Comparison of ENCODE assay signal across 18 cellular contexts in the genomic region with DNA sequence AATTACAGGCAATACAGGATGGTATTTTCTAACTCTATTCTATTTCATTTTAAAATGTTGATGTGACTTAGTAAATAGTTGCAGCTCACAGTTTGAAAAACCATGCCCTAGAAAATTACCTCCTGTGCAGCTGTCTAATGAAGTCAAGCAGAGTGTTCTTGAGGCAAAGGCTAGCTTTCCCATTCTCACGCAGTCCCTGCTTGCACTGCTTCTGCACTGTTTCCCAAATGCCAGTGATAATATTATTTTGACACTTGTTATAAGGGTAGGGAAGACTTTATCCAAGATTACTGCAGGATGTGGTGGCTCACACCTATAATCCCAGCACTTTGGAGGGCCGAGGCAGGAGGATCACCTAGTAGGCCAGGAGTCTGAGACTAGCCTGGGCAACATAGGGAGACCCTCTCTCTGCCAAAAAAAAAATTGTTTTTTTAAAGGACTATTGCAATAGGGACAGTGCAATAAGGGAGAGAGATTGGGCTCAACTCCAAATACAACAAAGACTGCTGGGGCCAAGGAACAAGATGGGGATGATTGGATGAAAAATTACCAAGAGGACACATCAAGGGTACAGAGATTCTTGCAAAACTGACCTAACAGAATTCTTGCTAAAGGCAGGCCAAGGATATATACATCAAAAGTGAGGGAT.
DNase-seq lines count a peak whose midpoint lies in the region; ATAC-seq and TF ChIP-seq lines count a peak whose summit lies in the region.
"Had no signal": no experiment of that assay in that cellular context is flagged by ENCODE, and none has a peak within 500 bp of the region (broad histone marks: within the 10 kb centered on the region; RNA-seq: fewer than 3 reads in every experiment).

No MANE protein-coding gene starts in this region.

- H3K27me3 Mint-ChIP-seq in MCF 10A (ENCODE audit: insufficient read depth, unreplicated experiment) = no peaks in the 10 kb centered on the region
- H3K27me3 Mint-ChIP-seq in chondrocyte (ENCODE audit: low read depth) = no peaks in the 10 kb centered on the region

- H3K4me3 ChIP-seq in breast epithelium = no peak overlapping the region
- H3K4me3 ChIP-seq: BLaER1 treated with 17β-estradiol and CSF1 and Interleukin-3, amounts not matched to agents 10 nM and 100 nM; K562 had no signal

- no peaks in the 10 kb centered on the region for H3K4me1 ChIP-seq in breast epithelium

- CTCF ChIA-PET in MCF 10A (lab: Yijun Ruan, JAX) = interaction anchor here (0.7 kb wide), 1 partner anchor 107 kb away, joined by 3 read pairs; no protein-coding TSS in a partner anchor

- no peak for TF ChIP-seq RAD21 in Ishikawa (IDR thresholded peaks at IDR 0.05; ENCODE audit: low read depth)

- intact Hi-C loops in MCF 10A (cut with micrococcal nuclease) = loop anchor here (10.0 kb wide), 1 partner anchor 270 kb away; no protein-coding TSS in a partner anchor
- intact Hi-C loops in breast epithelium (cut with DNase I; ENCODE audit: low total_unique reads) = no loop called here
- intact Hi-C loops in sciatic nerve (cut with DNase I) = no loop called here

- no peaks in the 10 kb centered on the region for H3K36me3 Mint-ChIP-seq in MCF 10A (ENCODE audit: insufficient read depth, unreplicated experiment)
- H3K36me3 Mint-ChIP-seq in chondrocyte (ENCODE audit: low read depth) = no peaks in the 10 kb centered on the region
- H3K36me3 Mint-ChIP-seq: CD4-positive, alpha-beta memory T cell had no signal

- TF ChIP-seq CTCF in MCF 10A (IDR thresholded peaks at IDR 0.05; ENCODE audit: unreplicated experiment) (no peak), breast epithelium (IDR thresholded peaks at IDR 0.05) (no peak), chondrocyte (IDR thresholded peaks at IDR 0.05) (no peak)

- H3K4me3 Mint-ChIP-seq in MCF 10A (ENCODE audit: unreplicated experiment) = no peak overlapping the region
- H3K4me3 Mint-ChIP-seq in chondrocyte (ENCODE audit: unreplicated experiment) = no peak overlapping the region
- H3K4me3 Mint-ChIP-seq: CD4-positive, alpha-beta memory T cell had no signal

- H3K9me3 Mint-ChIP-seq in MCF 10A (ENCODE audit: unreplicated experiment) (no peaks in the 10 kb centered on the region), chondrocyte (ENCODE audit: low read depth) (no peaks in the 10 kb centered on the region)
- H3K9me3 Mint-ChIP-seq: CD4-positive, alpha-beta memory T cell had no signal

- DNase-seq in MCF 10A (ENCODE audit: unreplicated experiment) = peak; percentile 62
- no peak for DNase-seq in breast epithelium (ENCODE audit: low spot score in 2 of 2)
- DNase-seq in chondrocyte (ENCODE audit: low spot score) = no peak
- no peak for DNase-seq in sciatic nerve (ENCODE audit: low spot score)
- DNase-seq in erythroblast (lab: John Stamatoyannopoulos, UW) = no peak
- DNase-seq in stimulated activated CD4-positive, alpha-beta T cell treated with anti-CD3 and anti-CD28 coated beads, Interleukin-15, amount 100 ng/mL, for 24 hours = no peak
- DNase-seq in KG1 (lab: John Stamatoyannopoulos, UW) = no peak
- DNase-seq: 8988T; CD4-positive, alpha-beta memory T cell; NCI-H1092 treated with DMSO at 0.1 percent for 48 hours; NCI-H1436 treated with DMSO at 0.1 percent for 48 hours; NCI-H1930; NK-92 treated with Interleukin-12 subunit alpha and Interleukin-12 subunit beta, amount 100 ng/mL, for 24 hours had no signal

- POLR2A ChIA-PET in MCF 10A (lab: Yijun Ruan, JAX) = interaction anchor here (0.5 to 3.2 kb wide), 7 partner anchors 9 to 131 kb away, joined by 3 to 8 read pairs (median 4); no protein-coding TSS in a partner anchor

- no TSS peak for BruUV-seq in MCF 10A (replicated peaks; lab: Mats Ljungman, UMichigan)

- TF ChIP-seq POLR2A in breast epithelium (IDR thresholded peaks at IDR 0.05) (no peak), erythroblast (IDR thresholded peaks at IDR 0.05; ENCODE audit: low read length) (no peak)

- no peaks in the 10 kb centered on the region for H3K36me3 ChIP-seq in breast epithelium
- H3K36me3 ChIP-seq: BLaER1 treated with 17β-estradiol and CSF1 and Interleukin-3, amounts not matched to agents 10 nM and 100 nM had no signal

- no peaks in the 10 kb centered on the region for H3K27me3 ChIP-seq in breast epithelium
- H3K27me3 ChIP-seq: BLaER1 treated with 17β-estradiol and CSF1 and Interleukin-3, amounts not matched to agents 10 nM and 100 nM had no signal

- peaks cover 34% of the 10 kb centered on the region for H3K4me1 Mint-ChIP-seq in MCF 10A (ENCODE audit: insufficient read depth, unreplicated experiment)
- H3K4me1 Mint-ChIP-seq in chondrocyte (ENCODE audit: low read depth) = peaks cover 35% of the 10 kb centered on the region

- H3K27ac ChIP-seq in breast epithelium = no peak overlapping the region
- H3K27ac ChIP-seq: BLaER1 treated with 17β-estradiol and CSF1 and Interleukin-3, amounts not matched to agents 10 nM and 100 nM; RWPE1 had no signal

- H3K27ac Mint-ChIP-seq in MCF 10A (ENCODE audit: low read depth, unreplicated experiment) (peak overlapping the region; percentile 24), chondrocyte (ENCODE audit: unreplicated experiment) (peak overlapping the region; percentile 7)

- no peaks in the 10 kb centered on the region for H3K9me3 ChIP-seq in breast epithelium
- H3K9me3 ChIP-seq: BLaER1 treated with 17β-estradiol and CSF1 and Interleukin-3, amounts not matched to agents 10 nM and 100 nM had no signal

- peak; percentile 79 for ATAC-seq in sciatic nerve
- ATAC-seq: HCT116, K562 had no signal

- TF ChIP-seq EP300 in Ishikawa (IDR thresholded peaks at IDR 0.05; ENCODE audit: borderline replicate concordance) = no peak

TF ChIP-seq in Ishikawa, 13 proteins besides CTCF, POLR2A, EP300 and RAD21:
- peak; percentile 25; the same call in 1 of the 2 replicates for TF ChIP-seq NFIC (IDR thresholded peaks at IDR 0.05)
- TF ChIP-seq, protein P1, sequence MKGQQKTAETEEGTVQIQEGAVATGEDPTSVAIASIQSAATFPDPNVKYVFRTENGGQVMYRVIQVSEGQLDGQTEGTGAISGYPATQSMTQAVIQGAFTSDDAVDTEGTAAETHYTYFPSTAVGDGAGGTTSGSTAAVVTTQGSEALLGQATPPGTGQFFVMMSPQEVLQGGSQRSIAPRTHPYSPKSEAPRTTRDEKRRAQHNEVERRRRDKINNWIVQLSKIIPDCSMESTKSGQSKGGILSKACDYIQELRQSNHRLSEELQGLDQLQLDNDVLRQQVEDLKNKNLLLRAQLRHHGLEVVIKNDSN (IDR thresholded peaks at IDR 0.05) = no peak
- no peak for TF ChIP-seq TAF1 (IDR thresholded peaks at IDR 0.05; ENCODE audit: low read depth)
- TF ChIP-seq TEAD4 (IDR thresholded peaks at IDR 0.05) = no peak
